ENCODE assay signal across 17 cellular contexts in genomic region chr1:232634086-232634485, GRCh38. TPM values are rescaled to one million over a fixed set of nuclear protein-coding genes. Genes with fewer than 3 reads are reported as not detected.
DNase-seq lines count a peak whose midpoint lies in the region; ATAC-seq, FAIRE-seq and TF ChIP-seq lines count a peak whose summit lies in the region.
"Had no signal": no experiment of that assay in that cellular context is flagged by ENCODE, and none has a peak within 500 bp of the region (broad histone marks: within the 10 kb centered on the region; RNA-seq: fewer than 3 reads in every experiment).

No MANE protein-coding gene starts in this region.

- ATAC-seq in left cardiac atrium, result no peak
- ATAC-seq in gastrocnemius medialis, result peak; percentile 21 to 24
- ATAC-seq: body of pancreas had no signal

- intact Hi-C loops in left cardiac atrium (cut with DNase I) (loop anchor here (2.0 to 10.0 kb wide), 7 partner anchors 171 to 607 kb away; partner anchors contain the start of genes MAP10 (in 1 of the 2) and NTPCR (in 1 of the 2)), gastrocnemius medialis (cut with DNase I; ENCODE audit: low total_unique reads) (loop anchor here (5.0 kb wide), 7 partner anchors 82 to 608 kb away; partner anchors contain the start of genes MAP10 and NTPCR), kidney (cut with DNase I) (no loop called here)

- FAIRE-seq in kidney (lab: Jason Lieb, UNC), result no peak

- TF ChIP-seq CTCF in gastrocnemius medialis (IDR thresholded peaks at IDR 0.05 in 4 of 5, conservative IDR thresholded peaks at IDR 0.05 in 1 of 5) (no peak), kidney (IDR thresholded peaks at IDR 0.05; ENCODE audit: borderline replicate concordance, extremely low read depth, insufficient read depth) (no peak)

- peak; percentile 11 for DNase-seq in DMS 273 (lab: John Stamatoyannopoulos, UW; ENCODE audit: unreplicated experiment)
- DNase-seq in DMS 273 treated with DMSO at 0.1 percent for 48 hours (lab: John Stamatoyannopoulos, UW), result no peak
- peak; percentile 57 for DNase-seq in NCI-H2029 treated with DMSO at 0.1 percent for 48 hours (lab: John Stamatoyannopoulos, UW)
- peak; percentile 42 for DNase-seq in left cardiac atrium
- DNase-seq in gastrocnemius medialis, result peak; percentile 49 to 70
- DNase-seq in activated gamma-delta T cell treated with Interleukin-2 at 50 U/mL for 16 hours, result no peak
- no peak for DNase-seq in stimulated activated CD4-positive, alpha-beta T cell treated with anti-CD3 and anti-CD28 coated beads, Interleukin-1b, Interleukin-23, amount 100 ng/mL, for 48 hours
- no peak for DNase-seq in kidney
- DNase-seq: activated CD4-positive, alpha-beta T cell treated with anti-CD3 and anti-CD28 coated beads, Interleukin-2, amount 50 U/mL, for 1 hour; activated effector memory CD4-positive, alpha-beta T cell treated with Interleukin-2 at 50 U/mL for 16 hours; COR-L47; glutamatergic neuron; NCI-H2107; PC-9 had no signal

- no peaks in the 10 kb centered on the region for H3K36me3 ChIP-seq in gastrocnemius medialis
- H3K36me3 ChIP-seq in kidney (ENCODE audit: control insufficient read depth in 1 of 2, insufficient read depth in 2 of 2, low read length in 2 of 2), result no peaks in the 10 kb centered on the region
- H3K36me3 ChIP-seq: thoracic aorta had no signal

- H3K9ac ChIP-seq in kidney (ENCODE audit: low read length in 2 of 2), result no peak overlapping the region

- H3K4me3 ChIP-seq in gastrocnemius medialis (no peak overlapping the region), kidney (ENCODE audit: low read length in 2 of 2) (no peak overlapping the region)
- H3K4me3 ChIP-seq: body of pancreas, PC-9, thoracic aorta had no signal

- H3K9me3 ChIP-seq in gastrocnemius medialis (no peaks in the 10 kb centered on the region), kidney (ENCODE audit: control insufficient read depth in 1 of 2, low read length in 2 of 2) (no peaks in the 10 kb centered on the region)
- H3K9me3 ChIP-seq: body of pancreas, thoracic aorta had no signal

- H3K4me1 ChIP-seq in gastrocnemius medialis, result peaks cover 0 to 6% of the 10 kb centered on the region in 2 donors
- no peaks in the 10 kb centered on the region for H3K4me1 ChIP-seq in kidney (ENCODE audit: control insufficient read depth in 1 of 2, insufficient read depth in 1 of 2, low read depth in 1 of 2, low read length in 2 of 2)

- in situ Hi-C loops in gastrocnemius medialis (cut with MboI; ENCODE audit: low sequenced_read_pairs in 4 of 4), result loop anchor here (10.0 to 25.0 kb wide), 7 partner anchors 328 to 772 kb away; partner anchors contain the start of gene NTPCR (in 2 of the 4)

- H3K27ac ChIP-seq in gastrocnemius medialis (peak overlapping the region in 2 of 4 donors; percentile 21 to 44), kidney (ENCODE audit: low read depth in 2 of 2, low read length in 2 of 2) (no peak overlapping the region)
- H3K27ac ChIP-seq: 22Rv1, body of pancreas, PC-9, thoracic aorta had no signal

- no peak for TF ChIP-seq POLR2A in gastrocnemius medialis (IDR thresholded peaks at IDR 0.05)

- no peaks in the 10 kb centered on the region for H3K27me3 ChIP-seq in gastrocnemius medialis
- H3K27me3 ChIP-seq: body of pancreas had no signal

RNA-seq across cellular contexts. Expression of gene SIPA1L2, which starts 4.2 kb away (rescaled TPM):
- 10 to 100 TPM; 42.3 to 57.1 TPM for total RNA-seq in left cardiac atrium
- 10 to 100 TPM in 1 of 4 donors, 1 to 10 TPM in 3; 3.1 to 22.7 (median 3.9) TPM for total RNA-seq in gastrocnemius medialis
- 20.2 TPM for total RNA-seq in kidney
- 4.0 TPM for polyA plus RNA-seq in kidney (ENCODE audit: insufficient read depth, low read depth, low replicate concordance)
- total RNA-seq: PC-9 had no signal

Comparison
In these comparisons a context has a peak if more than half of its experiments do, and no peak if none do; other contexts are left out.
1. DNase-seq: peak in DMS 273 (single experiment), NCI-H2029 treated with DMSO at 0.1 percent for 48 hours (single experiment), left cardiac atrium (single experiment) and gastrocnemius medialis (2 of 2); none in DMS 273 treated with DMSO at 0.1 percent for 48 hours (single experiment), activated gamma-delta T cell treated with Interleukin-2 at 50 U/mL for 16 hours (single experiment), stimulated activated CD4-positive, alpha-beta T cell treated with anti-CD3 and anti-CD28 coated beads, Interleukin-1b, Interleukin-23, amount 100 ng/mL, for 48 hours (single experiment) and kidney (single experiment).
2. ATAC-seq: peak in gastrocnemius medialis (2 of 2); none in left cardiac atrium (0 of 2).